Comparison of ENCODE assay signal across 28 cellular contexts in the genomic region with DNA sequence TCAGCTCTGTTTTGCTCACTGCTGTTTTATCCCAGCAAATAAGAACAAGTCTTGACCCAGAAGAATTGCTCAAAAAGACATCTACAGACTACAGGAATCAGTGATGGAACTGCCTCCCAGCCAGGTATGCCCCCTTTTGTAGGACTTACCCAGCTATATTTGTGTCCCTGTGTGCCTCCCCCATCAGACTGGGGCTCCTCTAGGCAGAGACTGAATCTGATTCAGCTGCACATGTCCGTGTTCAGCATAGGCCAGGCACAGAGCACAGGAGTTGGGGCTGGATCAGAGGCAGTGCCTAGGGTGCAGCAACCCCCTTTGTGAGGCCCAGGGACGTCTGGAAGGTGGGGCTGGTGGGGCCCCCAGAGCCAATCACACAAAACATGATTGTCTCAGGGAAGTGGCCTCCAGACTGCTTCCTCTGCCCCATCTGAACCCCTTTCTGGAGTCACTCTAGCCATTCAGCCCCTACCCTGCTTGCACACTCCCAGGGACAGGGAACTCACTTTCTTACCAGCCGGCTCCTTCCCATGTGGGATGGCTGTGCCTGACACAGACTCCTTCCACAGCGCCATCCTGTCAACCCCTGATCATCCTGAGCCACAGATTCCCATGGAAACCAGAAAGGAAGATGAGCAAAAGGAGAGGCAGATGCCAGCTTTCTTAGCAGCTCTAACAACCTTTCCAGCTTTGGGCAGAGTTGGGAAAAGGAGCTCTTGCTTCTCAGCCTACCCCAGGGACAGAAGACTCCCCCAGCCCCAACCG.
"Had no signal": no experiment of that assay in that cellular context is flagged by ENCODE, and none has a peak within 500 bp of the region (broad histone marks: within the 10 kb centered on the region; RNA-seq: fewer than 3 reads in every experiment).

No MANE protein-coding gene starts in this region.

- H3K4me1 Mint-ChIP-seq: activated CD4-positive, alpha-beta T cell treated with anti-CD3 and anti-CD28 coated beads for 36 hours; activated CD4-positive, alpha-beta T cell treated with anti-CD3 and anti-CD28 coated beads, Interleukin-2, amount 10 ng/mL, durations not matched to agents 7 days and 5 days; activated naive CD4-positive, alpha-beta T cell treated with anti-CD3 and anti-CD28 coated beads, Interleukin-2, amount 50 U/mL, for 24 hours had no signal

- H3K27ac ChIP-seq: body of pancreas, breast epithelium, SJCRH30, SK-N-MC had no signal

- H3K9me3 Mint-ChIP-seq: activated CD4-positive, alpha-beta T cell treated with anti-CD3 and anti-CD28 coated beads, Interleukin-2, amount 10 ng/mL, durations not matched to agents 7 days and 5 days; activated naive CD4-positive, alpha-beta T cell treated with anti-CD3 and anti-CD28 coated beads, Interleukin-2, amount 50 U/mL, for 24 hours; activated naive CD8-positive, alpha-beta T cell treated with anti-CD3 and anti-CD28 coated beads, Interleukin-2, amount 10 ng/mL, durations not matched to agents 7 days and 5 days; activated T-cell treated with anti-CD3 and anti-CD28 coated beads, Interleukin-2, amount 50 U/mL, for 24 hours; activated T-helper 2 cell treated with anti-CD3 and anti-CD28 coated beads, Interferon-gamma antibody, Interleukin-2, Interleukin-4, amounts not matched to agents 10 μg/mL and 5 μg/mL and 100 μg/mL, durations not matched to agents 14 hours and 24 hours and 36 hours; T-helper 1 cell treated with Interleukin-12 subunit alpha and Interleukin-12 subunit beta and Interleukin-4 antibody, amounts not matched to agents 30 μg/mL and 1 μg/mL, for 36 hours; T-helper 2 cell treated with Interferon-gamma antibody and Interleukin-4, amounts not matched to agents 5 μg/mL and 100 μg/mL, for 36 hours; WTC11 had no signal

- H3K27ac Mint-ChIP-seq: activated CD4-positive, alpha-beta T cell treated with anti-CD3 and anti-CD28 coated beads for 36 hours; activated CD4-positive, alpha-beta T cell treated with anti-CD3 and anti-CD28 coated beads, Interleukin-2, amount 10 ng/mL, durations not matched to agents 7 days and 5 days; activated CD8-positive, alpha-beta T cell treated with anti-CD3 and anti-CD28 coated beads, Interleukin-2, amount 10 ng/mL, durations not matched to agents 7 days and 5 days; activated naive CD4-positive, alpha-beta T cell treated with anti-CD3 and anti-CD28 coated beads, Interleukin-2, amount 50 U/mL, for 24 hours; activated naive CD8-positive, alpha-beta T cell treated with anti-CD3 and anti-CD28 coated beads, Interleukin-2, amount 10 ng/mL, durations not matched to agents 7 days and 5 days; activated T-cell treated with anti-CD3 and anti-CD28 coated beads, Interleukin-2, amount 50 U/mL, for 24 hours; activated T-helper 2 cell treated with anti-CD3 and anti-CD28 coated beads, Interferon-gamma antibody, Interleukin-2, Interleukin-4, amounts not matched to agents 10 μg/mL and 5 μg/mL and 100 μg/mL, durations not matched to agents 14 hours and 24 hours and 36 hours; T-helper 1 cell treated with Interleukin-12 subunit alpha and Interleukin-12 subunit beta and Interleukin-4 antibody, amounts not matched to agents 30 μg/mL and 1 μg/mL, for 36 hours; T-helper 2 cell treated with Interferon-gamma antibody and Interleukin-4, amounts not matched to agents 5 μg/mL and 100 μg/mL, for 36 hours; WTC11 had no signal

- H3K9me3 ChIP-seq: body of pancreas, breast epithelium, SJCRH30 had no signal

- H3K4me3 ChIP-seq: body of pancreas, breast epithelium, K562, SJCRH30, SK-N-MC had no signal

- ATAC-seq: activated CD4-positive, alpha-beta T cell treated with anti-CD3 and anti-CD28 coated beads for 36 hours; activated CD4-positive, CD25-positive, alpha-beta regulatory T cell treated with anti-CD3 and anti-CD28 coated beads, Interleukin-2, amount 50 U/mL, for 24 hours; activated CD8-positive, alpha-beta T cell treated with anti-CD3 and anti-CD28 coated beads, Interleukin-2, amount 10 ng/mL, durations not matched to agents 7 days and 5 days; body of pancreas; K562; WTC11 had no signal

- H3K27me3 ChIP-seq: body of pancreas, breast epithelium, SJCRH30 had no signal

- H3K36me3 Mint-ChIP-seq: activated naive CD4-positive, alpha-beta T cell treated with anti-CD3 and anti-CD28 coated beads, Interleukin-2, amount 50 U/mL, for 24 hours; activated naive CD8-positive, alpha-beta T cell treated with anti-CD3 and anti-CD28 coated beads, Interleukin-2, amount 10 ng/mL, durations not matched to agents 7 days and 5 days; WTC11 had no signal

- DNase-seq: activated CD4-positive, alpha-beta T cell treated with anti-CD3 and anti-CD28 coated beads for 36 hours; activated CD4-positive, alpha-beta T cell treated with anti-CD3 and anti-CD28 coated beads, Interleukin-2, amount 10 ng/mL, durations not matched to agents 7 days and 5 days; activated CD4-positive, alpha-beta T cell treated with anti-CD3 and anti-CD28 coated beads, Interleukin-2, amount 50 U/mL, for 48 hours; activated CD8-positive, alpha-beta T cell treated with anti-CD3 and anti-CD28 coated beads, Interleukin-2, amount 10 ng/mL, durations not matched to agents 7 days and 5 days; activated gamma-delta T cell; activated naive CD4-positive, alpha-beta T cell treated with Interleukin-2 at 50 U/mL for 16 hours; activated naive CD8-positive, alpha-beta T cell treated with anti-CD3 and anti-CD28 coated beads, Interleukin-2, amount 10 ng/mL, durations not matched to agents 7 days and 5 days; activated T-cell treated with anti-CD3 and anti-CD28 coated beads, Interleukin-2, amount 50 U/mL, for 24 hours; body of pancreas; NCI-H1048; NCI-H1105 treated with DMSO at 0.1 percent for 48 hours; NCI-H1436; NCI-H1694; NCI-H1930; NCI-H345; NCI-H524 treated with DMSO at 0.1 percent for 48 hours; NK-92 treated with Interleukin-12 subunit alpha and Interleukin-12 subunit beta, amount 100 ng/mL, for 24 hours; SHP77; SJCRH30 had no signal

- H3K36me3 ChIP-seq: breast epithelium, SJCRH30 had no signal

- H3K4me3 Mint-ChIP-seq: activated CD4-positive, alpha-beta T cell treated with anti-CD3 and anti-CD28 coated beads for 36 hours; activated CD4-positive, alpha-beta T cell treated with anti-CD3 and anti-CD28 coated beads, Interleukin-2, amount 10 ng/mL, durations not matched to agents 7 days and 5 days; activated CD8-positive, alpha-beta T cell treated with anti-CD3 and anti-CD28 coated beads, Interleukin-2, amount 10 ng/mL, durations not matched to agents 7 days and 5 days; activated naive CD4-positive, alpha-beta T cell treated with anti-CD3 and anti-CD28 coated beads, Interleukin-2, amount 50 U/mL, for 24 hours; activated naive CD8-positive, alpha-beta T cell treated with anti-CD3 and anti-CD28 coated beads, Interleukin-2, amount 10 ng/mL, durations not matched to agents 7 days and 5 days; activated T-cell treated with anti-CD3 and anti-CD28 coated beads, Interleukin-2, amount 50 U/mL, for 24 hours; T-helper 1 cell treated with Interleukin-12 subunit alpha and Interleukin-12 subunit beta and Interleukin-4 antibody, amounts not matched to agents 30 μg/mL and 1 μg/mL, for 36 hours; T-helper 2 cell treated with Interferon-gamma antibody and Interleukin-4, amounts not matched to agents 5 μg/mL and 100 μg/mL, for 36 hours; WTC11 had no signal

- H3K27me3 Mint-ChIP-seq: activated CD4-positive, alpha-beta T cell treated with anti-CD3 and anti-CD28 coated beads for 36 hours; activated CD4-positive, alpha-beta T cell treated with anti-CD3 and anti-CD28 coated beads, Interleukin-2, amount 10 ng/mL, durations not matched to agents 7 days and 5 days; activated naive CD4-positive, alpha-beta T cell treated with anti-CD3 and anti-CD28 coated beads, Interleukin-2, amount 50 U/mL, for 24 hours; activated T-cell treated with anti-CD3 and anti-CD28 coated beads, Interleukin-2, amount 50 U/mL, for 24 hours had no signal

- H3K4me1 ChIP-seq: body of pancreas, breast epithelium had no signal
